ENCODE assay signal across 8 cellular contexts in genomic region chr14:56422703-56423213, GRCh38.
A peak's percentile ranks its signal among the peaks of the same experiment; 100 is the strongest.
DNase-seq lines count a peak whose midpoint lies in the region; ATAC-seq, FAIRE-seq and TF ChIP-seq lines count a peak whose summit lies in the region.

No MANE protein-coding gene starts in this region.

- H3K36me3 ChIP-seq in bronchial epithelial cell (ENCODE audit: control insufficient read depth, insufficient read depth, low read length), result no peaks in the 10 kb centered on the region

- no peaks in the 10 kb centered on the region for H3K27me3 ChIP-seq in bronchial epithelial cell (ENCODE audit: control insufficient read depth, insufficient read depth, low read length)

- peak; percentile 69 for TF ChIP-seq CTCF in bronchial epithelial cell (IDR thresholded peaks at IDR 0.05; ENCODE audit: insufficient read depth, low read length, severe bottlenecking)

- peak; percentile 92 for DNase-seq in DMS 273 (lab: John Stamatoyannopoulos, UW; ENCODE audit: unreplicated experiment)
- peak; percentile 35 for DNase-seq in HT-29 (ENCODE audit: low spot score)
- peak; percentile 46 for DNase-seq in NCI-H774 (lab: John Stamatoyannopoulos, UW)
- DNase-seq in bronchial epithelial cell (ENCODE audit: low read depth), result peak; percentile 55
- DNase-seq in stromal cell of bone marrow (ENCODE audit: low read depth), result peak; percentile 65

- FAIRE-seq in bronchial epithelial cell (lab: Jason Lieb, UNC), result no peak
- FAIRE-seq in islet of Langerhans (lab: Jason Lieb, UNC), result peak; percentile 94

- no peak overlapping the region for H3K4me3 ChIP-seq in bronchial epithelial cell (ENCODE audit: low read depth, low read length)

- ATAC-seq in GM18498 (IDR thresholded peaks at IDR 0.05; ENCODE audit: unreplicated experiment), result no peak
- ATAC-seq in GM21528 (IDR thresholded peaks at IDR 0.05; ENCODE audit: low FRiP score, unreplicated experiment), result no peak

Comparison
In these comparisons a context has a peak if more than half of its experiments do, and no peak if none do; other contexts are left out.
1. DNase-seq: peak in every context shown above with its lines; median percentile 92 in DMS 273; 65 in stromal cell of bone marrow; 55 in bronchial epithelial cell; 46 in NCI-H774; 35 in HT-29.